23 cellular contexts compared by ENCODE assay signal in the genomic region with DNA sequence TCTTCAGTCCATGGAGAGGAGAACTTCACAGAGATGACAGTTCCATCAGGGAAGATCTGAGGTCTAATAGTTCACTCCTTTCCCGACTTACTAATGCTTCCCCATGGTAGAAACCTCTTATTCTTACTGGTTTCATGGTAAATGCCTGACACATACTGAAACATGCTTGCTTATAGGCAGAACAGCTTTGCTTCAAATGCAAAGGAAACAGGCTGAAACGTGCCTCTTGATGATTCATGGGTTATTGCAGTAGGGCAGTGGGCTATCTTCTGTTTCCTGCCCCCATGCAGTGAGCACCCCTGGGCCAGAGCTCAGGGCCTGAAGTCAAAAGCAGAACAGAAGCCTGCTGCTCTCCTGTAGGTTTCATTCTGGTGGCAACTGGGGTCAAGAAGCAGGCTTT.
"Had no signal": no experiment of that assay in that cellular context is flagged by ENCODE, and none has a peak within 500 bp of the region (broad histone marks: within the 10 kb centered on the region; RNA-seq: fewer than 3 reads in every experiment).

No MANE protein-coding gene starts in this region.

- H3K36me3 Mint-ChIP-seq: activated naive CD4-positive, alpha-beta T cell treated with anti-CD3 and anti-CD28 coated beads, Interleukin-2, amount 50 U/mL, for 72 hours; brain; naive thymus-derived CD4-positive, alpha-beta T cell; T-cell had no signal

- H3K4me3 Mint-ChIP-seq: activated CD8-positive, alpha-beta T cell treated with anti-CD3 and anti-CD28 coated beads, Interleukin-2, amount 10 ng/mL, durations not matched to agents 7 days and 5 days; brain; central memory CD8-positive, alpha-beta T cell; naive thymus-derived CD4-positive, alpha-beta T cell; neural crest cell; T-cell had no signal

- H3K36me3 ChIP-seq: sigmoid colon, vagina had no signal

- FAIRE-seq: frontal cortex had no signal

- H3K9me3 ChIP-seq: sigmoid colon, testis, vagina had no signal

- DNase-seq: activated CD4-positive, alpha-beta T cell treated with anti-CD3 and anti-CD28 coated beads for 1 hour; activated CD4-positive, alpha-beta T cell treated with anti-CD3 and anti-CD28 coated beads, Interleukin-2, amount 50 U/mL, for 1 hour; activated CD8-positive, alpha-beta T cell treated with anti-CD3 and anti-CD28 coated beads, Interleukin-2, amount 10 ng/mL, durations not matched to agents 7 days and 5 days; aorta; cortex of kidney; glutamatergic neuron; hippocampal formation; naive thymus-derived CD4-positive, alpha-beta T cell; retina; sigmoid colon; stimulated activated CD4-positive, alpha-beta T cell treated with anti-CD3 and anti-CD28 coated beads, Interleukin-2, amount 100 ng/mL, for 48 hours; stimulated activated CD8-positive, alpha-beta memory T cell treated with anti-CD3 and anti-CD28 coated beads, Interleukin-4, amount 100 ng/mL, for 48 hours; stimulated activated naive CD4-positive, alpha-beta T cell; T-cell; testis; trophoblast cell had no signal

- H3K27me3 ChIP-seq: sigmoid colon, testis, vagina had no signal

- ATAC-seq: activated CD8-positive, alpha-beta T cell treated with anti-CD3 and anti-CD28 coated beads, Interleukin-2, amount 10 ng/mL, durations not matched to agents 7 days and 5 days; activated naive CD4-positive, alpha-beta T cell treated with anti-CD3 and anti-CD28 coated beads, Interleukin-2, amount 50 U/mL, for 72 hours; naive thymus-derived CD4-positive, alpha-beta T cell; T-cell had no signal

- H3K4me3 ChIP-seq: sigmoid colon, testis, vagina had no signal

- H3K27ac ChIP-seq: sigmoid colon, testis, vagina had no signal

- H3K27ac Mint-ChIP-seq: activated CD8-positive, alpha-beta T cell treated with anti-CD3 and anti-CD28 coated beads, Interleukin-2, amount 10 ng/mL, durations not matched to agents 7 days and 5 days; activated naive CD4-positive, alpha-beta T cell treated with anti-CD3 and anti-CD28 coated beads, Interleukin-2, amount 50 U/mL, for 72 hours; brain; naive thymus-derived CD4-positive, alpha-beta T cell; progenitor cell of endocrine pancreas; T-cell had no signal

- H3K4me1 ChIP-seq: sigmoid colon, testis, vagina had no signal

- H3K9me3 Mint-ChIP-seq: activated naive CD4-positive, alpha-beta T cell treated with anti-CD3 and anti-CD28 coated beads, Interleukin-2, amount 50 U/mL, for 72 hours; central memory CD8-positive, alpha-beta T cell; neural crest cell; T-cell had no signal

- H3K4me1 Mint-ChIP-seq: brain; central memory CD8-positive, alpha-beta T cell; naive thymus-derived CD4-positive, alpha-beta T cell; neural crest cell; T-cell had no signal
